Comparison of ENCODE assay signal across 26 cellular contexts in genomic region chr9:113763429-113763828, GRCh38.
"Had no signal": no experiment of that assay in that cellular context is flagged by ENCODE, and none has a peak within 500 bp of the region (broad histone marks: within the 10 kb centered on the region; RNA-seq: fewer than 3 reads in every experiment).

No MANE protein-coding gene starts in this region.

- H3K4me3 ChIP-seq: esophagus squamous epithelium, gastrocnemius medialis, heart right ventricle, left lung, lower lobe of right lung, mucosa of descending colon had no signal

- ATAC-seq: effector memory CD8-positive, alpha-beta T cell; esophagus mucosa; gastrocnemius medialis; heart right ventricle; left cardiac atrium; left lung; left ventricle myocardium superior; lower lobe of right lung; mucosa of descending colon; naive thymus-derived CD8-positive, alpha-beta T cell had no signal

- H3K9me3 ChIP-seq: gastrocnemius medialis, lower lobe of right lung had no signal

- H3K27me3 ChIP-seq: gastrocnemius medialis had no signal

- H3K4me1 ChIP-seq: esophagus squamous epithelium, gastrocnemius medialis, heart right ventricle, left lung, lower lobe of right lung had no signal

- H3K36me3 ChIP-seq: esophagus squamous epithelium, gastrocnemius medialis, heart right ventricle, left lung, lower lobe of right lung had no signal

- H3K27ac ChIP-seq: epithelial cell of prostate, esophagus squamous epithelium, gastrocnemius medialis, heart right ventricle, left lung, lower lobe of right lung had no signal

- FAIRE-seq: endometrium, islet of Langerhans, keratinocyte had no signal

- DNase-seq: cortex of kidney; effector CD8-positive, alpha-beta T cell; effector memory CD8-positive, alpha-beta T cell; endodermal cell; erythroblast; esophagus squamous epithelium; foreskin fibroblast; foreskin melanocyte; gastrocnemius medialis; glutamatergic neuron; head of caudate nucleus; heart right ventricle; hippocampal formation; left cardiac atrium; left lung; left ventricle myocardium superior; lower lobe of right lung; mesenchymal stem cell; mucosa of descending colon; naive B cell; naive thymus-derived CD8-positive, alpha-beta T cell had no signal
